In genomic region chr10:102796407-102797176, GRCh38 we compare ENCODE assay signal across 8 cellular contexts. TPM values are rescaled to one million over a fixed set of nuclear protein-coding genes. Genes with fewer than 3 reads are reported as not detected.
DNase-seq lines count a peak whose midpoint lies in the region; ATAC-seq, FAIRE-seq and TF ChIP-seq lines count a peak whose summit lies in the region.

No MANE protein-coding gene starts in this region.

- peak overlapping the region; percentile 36; the same call in 1 of the 2 replicates for H3K9ac ChIP-seq in OCI-LY3 (ENCODE audit: low read length)

- H3K36me3 ChIP-seq in OCI-LY3 (replicated peaks; ENCODE audit: low read depth, low read length) (no peaks in the 10 kb centered on the region), hepatocyte (replicated peaks; ENCODE audit: insufficient read depth, low read depth) (no peaks in the 10 kb centered on the region)

- H3K4me2 ChIP-seq in OCI-LY3 (ENCODE audit: low read length) (peak overlapping the region; percentile 89), hepatocyte (no peak overlapping the region)

- H4K20me1 ChIP-seq in OCI-LY3 (ENCODE audit: insufficient read depth, low read length) (no peaks in the 10 kb centered on the region), hepatocyte (ENCODE audit: insufficient read depth, poor library complexity, severe bottlenecking) (no peaks in the 10 kb centered on the region)

- no peaks in the 10 kb centered on the region for H3K27me3 Mint-ChIP-seq in activated naive CD4-positive, alpha-beta T cell treated with anti-CD3 and anti-CD28 coated beads for 36 hours (ENCODE audit: low read depth)

- CTCF ChIA-PET in activated naive CD4-positive, alpha-beta T cell treated with anti-CD3 and anti-CD28 coated beads for 36 hours (lab: Charles Lee): no interaction called here

- H3K4me1 Mint-ChIP-seq in activated naive CD4-positive, alpha-beta T cell treated with anti-CD3 and anti-CD28 coated beads for 36 hours (ENCODE audit: low read depth): peaks cover 41% of the 10 kb centered on the region

- ATAC-seq in HG02678 (IDR thresholded peaks at IDR 0.05; ENCODE audit: unreplicated experiment): peak; percentile 99

- no peaks in the 10 kb centered on the region for H3K9me2 ChIP-seq in hepatocyte (replicated peaks; ENCODE audit: insufficient read depth)

- H3K4me1 ChIP-seq in OCI-LY3 (ENCODE audit: low read length): peaks cover 24% of the 10 kb centered on the region
- H3K4me1 ChIP-seq in hepatocyte (ENCODE audit: insufficient read depth): peaks cover 23% of the 10 kb centered on the region

- intact Hi-C loops in activated naive CD4-positive, alpha-beta T cell treated with anti-CD3 and anti-CD28 coated beads for 36 hours (cut with micrococcal nuclease): no loop called here

- H3K9me3 ChIP-seq in OCI-LY3 (ENCODE audit: insufficient read depth, low read length) (no peaks in the 10 kb centered on the region), hepatocyte (ENCODE audit: low read depth) (no peaks in the 10 kb centered on the region)

- peaks cover 2% of the 10 kb centered on the region for H3K36me3 Mint-ChIP-seq in activated naive CD4-positive, alpha-beta T cell treated with anti-CD3 and anti-CD28 coated beads for 36 hours (ENCODE audit: low read depth)

- no peaks in the 10 kb centered on the region for H3K79me2 ChIP-seq in OCI-LY3 (ENCODE audit: low read length)
- H3K79me2 ChIP-seq in hepatocyte: peaks cover 44% of the 10 kb centered on the region

- peak overlapping the region; percentile 66 for H3K4me3 ChIP-seq in OCI-LY3 (ENCODE audit: low read length)
- no peak overlapping the region for H3K4me3 ChIP-seq in hepatocyte

- H3K9me3 Mint-ChIP-seq in activated naive CD4-positive, alpha-beta T cell treated with anti-CD3 and anti-CD28 coated beads for 36 hours: no peaks in the 10 kb centered on the region

- H3K27ac Mint-ChIP-seq in activated naive CD4-positive, alpha-beta T cell treated with anti-CD3 and anti-CD28 coated beads for 36 hours: peak overlapping the region; percentile 66

- 0 out of 2 replicates have a peak, but pooled peaks have one; percentile 53 for TF ChIP-seq POLR2A in GM12891 (IDR thresholded peaks at IDR 0.05; ENCODE audit: low read depth, low read length)

- 62% methylated on average over 9 of the region's 9 CpGs for WGBS in hepatocyte (ENCODE audit: low lambda C conversion rate, missing lambda C conversion rate)

- H3K4me3 Mint-ChIP-seq in activated naive CD4-positive, alpha-beta T cell treated with anti-CD3 and anti-CD28 coated beads for 36 hours: no peak overlapping the region

- H3K27me3 ChIP-seq in OCI-LY3 (ENCODE audit: low read depth, low read length): no peaks in the 10 kb centered on the region
- no peaks in the 10 kb centered on the region for H3K27me3 ChIP-seq in hepatocyte

- H2AFZ ChIP-seq in OCI-LY3 (ENCODE audit: low read depth, low read length) (peak overlapping the region; percentile 32; the same call in 1 of the 2 replicates), hepatocyte (no peak overlapping the region)

- peak; percentile 52 for DNase-seq in GM12891 (ENCODE audit: insufficient read length, low spot score)
- peak; percentile 79 for DNase-seq in activated naive CD4-positive, alpha-beta T cell treated with anti-CD3 and anti-CD28 coated beads for 36 hours
- peak; percentile 51 for DNase-seq in hepatocyte (ENCODE audit: low spot score)
- peak; percentile 27 for DNase-seq in stimulated activated CD4-positive, alpha-beta T cell treated with anti-CD3 and anti-CD28 coated beads, Interleukin-2, amount 100 ng/mL, for 4 hours (ENCODE audit: low read depth)
- no peak for DNase-seq in hepatic stellate cell (ENCODE audit: low spot score)
- DNase-seq in NCI-H2227 treated with DMSO at 0.1 percent for 48 hours (lab: John Stamatoyannopoulos, UW): no peak

- peak; percentile 87 for FAIRE-seq in GM12891 (lab: Jason Lieb, UNC)

- TF ChIP-seq CTCF in OCI-LY3 (IDR thresholded peaks at IDR 0.05; ENCODE audit: low read depth, low read length) (no peak), hepatocyte (IDR thresholded peaks at IDR 0.05; ENCODE audit: poor library complexity) (no peak)

- H3K27ac ChIP-seq in OCI-LY3 (ENCODE audit: low read length) (peak overlapping the region; percentile 81), hepatocyte (peak overlapping the region; percentile 57)

TF ChIP-seq in GM12891, 5 proteins besides CTCF, POLR2A, EP300 and RAD21:
- no peak for TF ChIP-seq POU2F2 (IDR thresholded peaks at IDR 0.05; ENCODE audit: low read depth, low read length)
- TF ChIP-seq SPI1 (IDR thresholded peaks at IDR 0.05; ENCODE audit: low read depth, low read length): no peak
- TF ChIP-seq TAF1 (IDR thresholded peaks at IDR 0.05; ENCODE audit: low read depth, low read length): peak; percentile 53; the same call in 1 of the 2 replicates
- peak; percentile 77 for TF ChIP-seq POLR2AphosphoS5 (IDR thresholded peaks at IDR 0.05; ENCODE audit: low read depth, low read length)
- TF ChIP-seq PAX5 (IDR thresholded peaks at IDR 0.05; ENCODE audit: insufficient read depth, low read length, severe bottlenecking): no peak

RNA-seq across cellular contexts. Expression of gene CYP17A1, which starts 40.6 kb away (rescaled TPM):
- not detected for polyA plus RNA-seq in GM12891 (2012; ENCODE audit: low read depth, missing spikeins)
- total RNA-seq in activated naive CD4-positive, alpha-beta T cell treated with anti-CD3 and anti-CD28 coated beads for 36 hours: not detected
- total RNA-seq in hepatocyte: not detected in 2 replicates
- polyA plus RNA-seq in hepatocyte: not detected in 2 replicates

RNA-seq across cellular contexts. Expression of gene WBP1L, which starts 52.8 kb away (rescaled TPM):
- polyA plus RNA-seq in GM12891 (2012; ENCODE audit: low read depth, missing spikeins): 13.8 TPM
- total RNA-seq in activated naive CD4-positive, alpha-beta T cell treated with anti-CD3 and anti-CD28 coated beads for 36 hours: 10 to 100 TPM; 10.5 to 11.8 TPM
- 57.1 and 57.8 TPM in 2 replicates for total RNA-seq in hepatocyte
- 21.6 and 24.5 TPM in 2 replicates for polyA plus RNA-seq in hepatocyte

RNA-seq across cellular contexts. Expression of gene BORCS7, which starts 57.5 kb away (rescaled TPM):
- 9.8 TPM for polyA plus RNA-seq in GM12891 (2012; ENCODE audit: low read depth, missing spikeins)
- total RNA-seq in activated naive CD4-positive, alpha-beta T cell treated with anti-CD3 and anti-CD28 coated beads for 36 hours: 1 to 10 TPM; 5.6 to 5.8 TPM
- 53.2 and 61.4 TPM in 2 replicates for total RNA-seq in hepatocyte
- polyA plus RNA-seq in hepatocyte: 31.8 and 42.0 TPM in 2 replicates

Comparison
In these comparisons a context has a peak if more than half of its experiments do, and no peak if none do; other contexts are left out.
1. DNase-seq: peak in GM12891 (single experiment), activated naive CD4-positive, alpha-beta T cell treated with anti-CD3 and anti-CD28 coated beads for 36 hours (single experiment), hepatocyte (single experiment) and stimulated activated CD4-positive, alpha-beta T cell treated with anti-CD3 and anti-CD28 coated beads, Interleukin-2, amount 100 ng/mL, for 4 hours (single experiment); none in hepatic stellate cell (single experiment) and NCI-H2227 treated with DMSO at 0.1 percent for 48 hours (single experiment).